8 cellular contexts compared by ENCODE assay signal in genomic region chr1:43706598-43707190, GRCh38. TPM values are rescaled to one million over a fixed set of nuclear protein-coding genes. Genes with fewer than 3 reads are reported as not detected.
DNase-seq lines count a peak whose midpoint lies in the region; ATAC-seq and TF ChIP-seq lines count a peak whose summit lies in the region.

No MANE protein-coding gene starts in this region.

- intact Hi-C loops in MCF 10A (cut with micrococcal nuclease) = loop anchor here (1.0 to 2.0 kb wide), 3 partner anchors 56 to 228 kb away; partner anchors contain the start of gene KDM4A
- intact Hi-C loops in left lung (cut with DNase I) = no loop called here

- H3K9me2 ChIP-seq in OCI-LY1 (ENCODE audit: low read depth, low read length) = no peaks in the 10 kb centered on the region

- H3K27ac Mint-ChIP-seq in MCF 10A (ENCODE audit: low read depth, unreplicated experiment) = peak overlapping the region; percentile 54
- H3K27ac Mint-ChIP-seq in stimulated activated memory B cell treated with anti-CD40 and anti-IgM and Interleukin-4, amounts not matched to agents 10 μg/mL and 1 μg/mL and 100 μg/mL, for 72 hours = peak overlapping the region; percentile 75

- H4K20me1 ChIP-seq in OCI-LY1 (ENCODE audit: insufficient read depth, low read length) = no peaks in the 10 kb centered on the region

- peak overlapping the region; percentile 87 for H3K4me2 ChIP-seq in OCI-LY1 (ENCODE audit: low read length)

- ATAC-seq in GM21367 (IDR thresholded peaks at IDR 0.05; ENCODE audit: unreplicated experiment) (peak; percentile 6), left lung (peak; percentile 23)
- no peak for ATAC-seq in stimulated activated memory B cell treated with anti-CD40 and anti-IgM and Interleukin-4, amounts not matched to agents 10 μg/mL and 1 μg/mL and 100 μg/mL, for 72 hours

- H3F3A ChIP-seq in OCI-LY1 (ENCODE audit: insufficient read depth, low read length) = no peaks in the 10 kb centered on the region

- peaks cover 13% of the 10 kb centered on the region for H3K79me2 ChIP-seq in OCI-LY1 (ENCODE audit: insufficient read depth, low read length)

- no peak; the same call in 1 of the 2 replicates for TF ChIP-seq CTCF in AG10803 (conservative IDR thresholded peaks at IDR 0.05; ENCODE audit: low read length)
- no peak for TF ChIP-seq CTCF in OCI-LY1 (IDR thresholded peaks at IDR 0.05; ENCODE audit: low read length)
- no peak for TF ChIP-seq CTCF in MCF 10A (IDR thresholded peaks at IDR 0.05; ENCODE audit: unreplicated experiment)
- no peak for TF ChIP-seq CTCF in left lung (IDR thresholded peaks at IDR 0.05)

- no peaks in the 10 kb centered on the region for H3K27me3 Mint-ChIP-seq in MCF 10A (ENCODE audit: insufficient read depth, unreplicated experiment)
- H3K27me3 Mint-ChIP-seq in stimulated activated memory B cell treated with anti-CD40 and anti-IgM and Interleukin-4, amounts not matched to agents 10 μg/mL and 1 μg/mL and 100 μg/mL, for 72 hours = no peaks in the 10 kb centered on the region

- peaks cover 51% of the 10 kb centered on the region for H3K36me3 ChIP-seq in OCI-LY1 (ENCODE audit: insufficient read depth, low read length)
- H3K36me3 ChIP-seq in left lung = peaks cover 0 to 35% of the 10 kb centered on the region in 2 donors

- peak; percentile 17 for DNase-seq in AG10803 (ENCODE audit: low read depth)
- DNase-seq in MCF 10A (ENCODE audit: unreplicated experiment) = peak; percentile 42
- DNase-seq in left lung = no peak
- DNase-seq in GOT3 (lab: John Stamatoyannopoulos, UW) = no peak
- DNase-seq in NCI-H446 (lab: John Stamatoyannopoulos, UW) = no peak

- H3K9me3 Mint-ChIP-seq in MCF 10A (ENCODE audit: unreplicated experiment) = no peaks in the 10 kb centered on the region
- no peaks in the 10 kb centered on the region for H3K9me3 Mint-ChIP-seq in stimulated activated memory B cell treated with anti-CD40 and anti-IgM and Interleukin-4, amounts not matched to agents 10 μg/mL and 1 μg/mL and 100 μg/mL, for 72 hours

- H3K36me3 Mint-ChIP-seq in MCF 10A (ENCODE audit: insufficient read depth, unreplicated experiment) = peaks cover 57% of the 10 kb centered on the region
- H3K36me3 Mint-ChIP-seq in stimulated activated memory B cell treated with anti-CD40 and anti-IgM and Interleukin-4, amounts not matched to agents 10 μg/mL and 1 μg/mL and 100 μg/mL, for 72 hours = peaks cover 41% of the 10 kb centered on the region

- H3K27ac ChIP-seq in OCI-LY1 (ENCODE audit: low read depth, low read length, poor library complexity, severe bottlenecking) (peak overlapping the region; percentile 33), left lung (peak overlapping the region; percentile 10 to 76)

- H3K4me1 ChIP-seq in OCI-LY1 (ENCODE audit: insufficient read depth, low read length, severe bottlenecking) = peaks cover 28% of the 10 kb centered on the region
- H3K4me1 ChIP-seq in left lung = peaks cover 6 to 29% of the 10 kb centered on the region in 2 donors

- H2AFZ ChIP-seq in OCI-LY1 (ENCODE audit: low read length) = no peak overlapping the region

- H3K4me3 Mint-ChIP-seq in MCF 10A (ENCODE audit: unreplicated experiment) = peak overlapping the region; percentile 82
- peak overlapping the region; percentile 92 for H3K4me3 Mint-ChIP-seq in stimulated activated memory B cell treated with anti-CD40 and anti-IgM and Interleukin-4, amounts not matched to agents 10 μg/mL and 1 μg/mL and 100 μg/mL, for 72 hours

- peaks cover 25% of the 10 kb centered on the region for H3K4me1 Mint-ChIP-seq in MCF 10A (ENCODE audit: insufficient read depth, unreplicated experiment)
- H3K4me1 Mint-ChIP-seq in stimulated activated memory B cell treated with anti-CD40 and anti-IgM and Interleukin-4, amounts not matched to agents 10 μg/mL and 1 μg/mL and 100 μg/mL, for 72 hours = peaks cover 39% of the 10 kb centered on the region

- H3K9ac ChIP-seq in OCI-LY1 (ENCODE audit: low read length) = peak overlapping the region; percentile 83

- BruUV-seq in MCF 10A (replicated peaks; lab: Mats Ljungman, UMichigan) = TSS peak; percentile 38

- POLR2A ChIA-PET in MCF 10A (lab: Yijun Ruan, JAX) = interaction anchor here (0.7 to 3.3 kb wide), 24 partner anchors 9 to 1024 kb away, joined by 3 to 37 read pairs (median 4); partner anchors contain the start of genes DPH2, KDM4A, PTPRF and YBX1

- H3K4me3 ChIP-seq in AG10803 (ENCODE audit: low read length) = peak overlapping the region; percentile 83
- H3K4me3 ChIP-seq in OCI-LY1 (ENCODE audit: low read depth, low read length, poor library complexity, severe bottlenecking) = peak overlapping the region; percentile 98
- H3K4me3 ChIP-seq in left lung = peak overlapping the region; percentile 82 to 86

- H3K9me3 ChIP-seq in OCI-LY1 (ENCODE audit: low read length) (no peaks in the 10 kb centered on the region), left lung (no peaks in the 10 kb centered on the region)

- H3K27me3 ChIP-seq in OCI-LY1 (ENCODE audit: insufficient read depth, low read length) = no peaks in the 10 kb centered on the region
- H3K27me3 ChIP-seq in left lung = no peaks in the 10 kb centered on the region

- CTCF ChIA-PET in MCF 10A (lab: Yijun Ruan, JAX) = no interaction called here

RNA-seq across cellular contexts. Expression of gene ST3GAL3, which starts 0.6 kb away (rescaled TPM):
- total RNA-seq in MCF 10A (2022) = 22.4 and 24.2 TPM in 2 replicates
- 10 to 100 TPM; 18.9 to 23.2 TPM for total RNA-seq in left lung

RNA-seq across cellular contexts. Expression of gene KDM4A, which starts 56.7 kb away (rescaled TPM):
- total RNA-seq in MCF 10A (2022) (42.5 and 48.1 TPM in 2 replicates), left lung (10 to 100 TPM; 40.6 to 48.8 TPM)

Comparison
In these comparisons a context has a peak if more than half of its experiments do, and no peak if none do; other contexts are left out.
1. DNase-seq: peak in AG10803 (single experiment) and MCF 10A (single experiment); none in left lung (0 of 2), GOT3 (single experiment) and NCI-H446 (0 of 2).
2. Peak in every context shown above with its lines, with median percentiles within 50 percentile points of each other: H3K4me3 ChIP-seq.